Comparison of ENCODE assay signal across 31 cellular contexts in the genomic region with DNA sequence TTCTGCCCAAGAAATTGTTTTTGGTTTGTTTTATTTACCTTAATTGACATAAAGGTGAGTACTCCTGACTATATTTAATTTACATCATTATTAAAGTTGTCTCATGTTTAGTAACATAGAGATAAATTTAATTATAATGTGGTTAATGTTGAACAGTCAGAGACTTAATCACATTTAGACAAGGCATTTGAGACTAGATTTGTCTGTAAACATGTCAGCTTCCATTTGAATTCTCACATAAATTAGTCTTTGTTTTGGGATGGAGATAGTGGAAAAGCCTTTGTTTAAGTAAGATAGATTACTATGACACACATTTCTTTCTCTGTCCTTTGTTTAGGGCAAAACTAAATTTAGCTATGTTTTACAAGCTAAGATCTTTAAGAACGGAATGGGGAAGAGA.
"Had no signal": no experiment of that assay in that cellular context is flagged by ENCODE, and none has a peak within 500 bp of the region (broad histone marks: within the 10 kb centered on the region; RNA-seq: fewer than 3 reads in every experiment).

No MANE protein-coding gene starts in this region.

- H3K4me1 ChIP-seq: body of pancreas, sigmoid colon, thyroid gland had no signal

- H3K4me3 Mint-ChIP-seq: activated CD4-positive, alpha-beta T cell treated with anti-CD3 and anti-CD28 coated beads for 36 hours; activated naive CD4-positive, alpha-beta T cell treated with anti-CD3 and anti-CD28 coated beads, Interleukin-2, amount 10 ng/mL, durations not matched to agents 7 days and 5 days; naive B cell; neural crest cell had no signal

- H3K4me3 ChIP-seq: body of pancreas, cardiac muscle cell, esophagus muscularis mucosa, gastrocnemius medialis, mucosa of descending colon, sigmoid colon, smooth muscle cell, thyroid gland had no signal

- H3K27me3 Mint-ChIP-seq: activated CD4-positive, alpha-beta T cell treated with anti-CD3 and anti-CD28 coated beads for 36 hours; activated naive CD4-positive, alpha-beta T cell treated with anti-CD3 and anti-CD28 coated beads, Interleukin-2, amount 10 ng/mL, durations not matched to agents 7 days and 5 days; naive B cell; progenitor cell of endocrine pancreas had no signal

- DNase-seq: activated CD4-positive, alpha-beta T cell treated with anti-CD3 and anti-CD28 coated beads for 36 hours; activated CD4-positive, alpha-beta T cell treated with anti-CD3 and anti-CD28 coated beads, Interleukin-2, amount 50 U/mL, for 4 hours; activated CD8-positive, alpha-beta memory T cell treated with anti-CD3 and anti-CD28 coated beads for 24 hours; activated effector memory CD4-positive, alpha-beta T cell treated with anti-CD3 and anti-CD28 coated beads, Interleukin-2, amount 50 U/mL, for 16 hours; activated naive CD4-positive, alpha-beta T cell treated with anti-CD3 and anti-CD28 coated beads, Interleukin-2, amount 10 ng/mL, durations not matched to agents 7 days and 5 days; activated T-cell treated with anti-CD3 and anti-CD28 coated beads, Interleukin-2, amount 50 U/mL, for 48 hours; anterior cingulate cortex; body of pancreas; dermis blood vessel endothelial cell; effector memory CD4-positive, alpha-beta T cell; gastrocnemius medialis; head of caudate nucleus; hypothalamus; islet precursor cell; left colon; mesenchymal stem cell; mucosa of descending colon; naive B cell; retina; sigmoid colon; stimulated activated CD4-positive, alpha-beta T cell treated with anti-CD3 and anti-CD28 coated beads, Interleukin-15, amount 100 ng/mL, for 24 hours; stimulated activated CD4-positive, alpha-beta T cell treated with anti-CD3 and anti-CD28 coated beads, Interleukin-4, amount 100 ng/mL, for 1 hour; stimulated activated naive CD4-positive, alpha-beta T cell; T-helper 1 cell; T-helper 9 cell; thyroid gland had no signal

- H3K9me3 ChIP-seq: body of pancreas, esophagus muscularis mucosa, gastrocnemius medialis, mucosa of descending colon, sigmoid colon, thyroid gland had no signal

- ATAC-seq: activated CD4-positive, alpha-beta T cell treated with anti-CD3 and anti-CD28 coated beads for 36 hours; body of pancreas; gastrocnemius medialis; left colon; mucosa of descending colon had no signal

- H3K27me3 ChIP-seq: body of pancreas, cardiac muscle cell, esophagus muscularis mucosa, gastrocnemius medialis, sigmoid colon, thyroid gland had no signal

- H3K27ac Mint-ChIP-seq: activated CD4-positive, alpha-beta T cell treated with anti-CD3 and anti-CD28 coated beads for 36 hours; activated naive CD4-positive, alpha-beta T cell treated with anti-CD3 and anti-CD28 coated beads, Interleukin-2, amount 10 ng/mL, durations not matched to agents 7 days and 5 days; naive B cell; progenitor cell of endocrine pancreas had no signal

- H3K27ac ChIP-seq: body of pancreas, cardiac muscle cell, esophagus muscularis mucosa, gastrocnemius medialis, sigmoid colon, thyroid gland had no signal

- H3K4me1 Mint-ChIP-seq: activated CD4-positive, alpha-beta T cell treated with anti-CD3 and anti-CD28 coated beads for 36 hours; neural crest cell had no signal

- H3K9me3 Mint-ChIP-seq: activated naive CD4-positive, alpha-beta T cell treated with anti-CD3 and anti-CD28 coated beads, Interleukin-2, amount 10 ng/mL, durations not matched to agents 7 days and 5 days; naive B cell; neural crest cell had no signal
